ENCODE assay signal across 8 cellular contexts in genomic region chr1:23344987-23345472, GRCh38.
DNase-seq lines count a peak whose midpoint lies in the region; ATAC-seq and TF ChIP-seq lines count a peak whose summit lies in the region.

No MANE protein-coding gene starts in this region.

- no peaks in the 10 kb centered on the region for H3K9me3 Mint-ChIP-seq in activated naive CD4-positive, alpha-beta T cell treated with anti-CD3 and anti-CD28 coated beads, Interleukin-2, amount 10 ng/mL, durations not matched to agents 7 days and 5 days

- H3K4me1 ChIP-seq in rectal smooth muscle tissue (ENCODE audit: control insufficient read depth, insufficient read depth, low read length), result peaks cover 26% of the 10 kb centered on the region

- H3K9ac ChIP-seq in rectal smooth muscle tissue (ENCODE audit: low read length), result peak overlapping the region; percentile 93

- H3K27me3 Mint-ChIP-seq in activated naive CD4-positive, alpha-beta T cell treated with anti-CD3 and anti-CD28 coated beads, Interleukin-2, amount 10 ng/mL, durations not matched to agents 7 days and 5 days, result peaks cover 4% of the 10 kb centered on the region

- CTCF ChIA-PET in activated naive CD4-positive, alpha-beta T cell treated with anti-CD3 and anti-CD28 coated beads, Interleukin-2, amount 10 ng/mL, durations not matched to agents 7 days and 5 days (lab: Charles Lee), result interaction anchor here (1.0 to 1.3 kb wide), 3 partner anchors 23 to 58 kb away, joined by 4 to 6 read pairs (median 6); no protein-coding TSS in a partner anchor

- H3K4me3 Mint-ChIP-seq in activated naive CD4-positive, alpha-beta T cell treated with anti-CD3 and anti-CD28 coated beads, Interleukin-2, amount 10 ng/mL, durations not matched to agents 7 days and 5 days, result peak overlapping the region; percentile 94

- H3K27ac Mint-ChIP-seq in activated naive CD4-positive, alpha-beta T cell treated with anti-CD3 and anti-CD28 coated beads, Interleukin-2, amount 10 ng/mL, durations not matched to agents 7 days and 5 days, result peak overlapping the region; percentile 95

- H3K27me3 ChIP-seq in rectal smooth muscle tissue (ENCODE audit: control insufficient read depth, insufficient read depth, low read length), result no peaks in the 10 kb centered on the region

- peaks cover 16% of the 10 kb centered on the region for H3K36me3 Mint-ChIP-seq in activated naive CD4-positive, alpha-beta T cell treated with anti-CD3 and anti-CD28 coated beads, Interleukin-2, amount 10 ng/mL, durations not matched to agents 7 days and 5 days

- peak overlapping the region; percentile 56 for H3K4me3 ChIP-seq in fibroblast of pulmonary artery (replicated peaks; ENCODE audit: low read depth, low read length)
- H3K4me3 ChIP-seq in rectal smooth muscle tissue (ENCODE audit: low read length), result peak overlapping the region; percentile 94

- H3K27ac ChIP-seq in rectal smooth muscle tissue (ENCODE audit: low read depth, low read length), result peak overlapping the region; percentile 97

- no peak for DNase-seq in activated naive CD4-positive, alpha-beta T cell treated with anti-CD3 and anti-CD28 coated beads, Interleukin-2, amount 10 ng/mL, durations not matched to agents 7 days and 5 days
- no peak for DNase-seq in activated naive CD4-positive, alpha-beta T cell treated with Interleukin-2 at 50 U/mL for 16 hours
- DNase-seq in fibroblast of pulmonary artery (ENCODE audit: low read depth) (no peak), NOMO-1 treated with DMSO at 0.1 percent for 48 hours (lab: John Stamatoyannopoulos, UW; ENCODE audit: unreplicated experiment) (no peak)

- peaks cover 2% of the 10 kb centered on the region for H3K36me3 ChIP-seq in rectal smooth muscle tissue (ENCODE audit: control insufficient read depth, insufficient read depth, low read length)

- no peak for TF ChIP-seq CTCF in fibroblast of pulmonary artery (IDR thresholded peaks at IDR 0.05; ENCODE audit: low read length, missing control alignments)

- peak; percentile 1 for ATAC-seq in SK-N-SH treated with all-trans-retinoic acid at 6 μM for 48 hours
- ATAC-seq in HG03432 (IDR thresholded peaks at IDR 0.05; ENCODE audit: unreplicated experiment), result no peak
- ATAC-seq in HG02885 (IDR thresholded peaks at IDR 0.05; ENCODE audit: poor library complexity, unreplicated experiment), result no peak

- H3K4me1 Mint-ChIP-seq in activated naive CD4-positive, alpha-beta T cell treated with anti-CD3 and anti-CD28 coated beads, Interleukin-2, amount 10 ng/mL, durations not matched to agents 7 days and 5 days, result peaks cover 33% of the 10 kb centered on the region

TF ChIP-seq in SK-N-SH treated with all-trans-retinoic acid at 6 μM for 48 hours, 23 proteins besides CTCF, POLR2A, EP300 and RAD21:
- TF ChIP-seq CSDC2 (CRISPR knock-in tag; IDR thresholded peaks at IDR 0.05), result 0 out of 2 replicates have a peak, but pooled peaks have one; percentile 16
- TF ChIP-seq BACH2 (CRISPR knock-in tag; IDR thresholded peaks at IDR 0.05; ENCODE audit: borderline replicate concordance), result 0 out of 2 replicates have a peak, but pooled peaks have one; percentile 65
- no peak for TF ChIP-seq ZNF70 (CRISPR knock-in tag; IDR thresholded peaks at IDR 0.05)
